Comparison of ENCODE assay signal across 8 cellular contexts in the genomic region with DNA sequence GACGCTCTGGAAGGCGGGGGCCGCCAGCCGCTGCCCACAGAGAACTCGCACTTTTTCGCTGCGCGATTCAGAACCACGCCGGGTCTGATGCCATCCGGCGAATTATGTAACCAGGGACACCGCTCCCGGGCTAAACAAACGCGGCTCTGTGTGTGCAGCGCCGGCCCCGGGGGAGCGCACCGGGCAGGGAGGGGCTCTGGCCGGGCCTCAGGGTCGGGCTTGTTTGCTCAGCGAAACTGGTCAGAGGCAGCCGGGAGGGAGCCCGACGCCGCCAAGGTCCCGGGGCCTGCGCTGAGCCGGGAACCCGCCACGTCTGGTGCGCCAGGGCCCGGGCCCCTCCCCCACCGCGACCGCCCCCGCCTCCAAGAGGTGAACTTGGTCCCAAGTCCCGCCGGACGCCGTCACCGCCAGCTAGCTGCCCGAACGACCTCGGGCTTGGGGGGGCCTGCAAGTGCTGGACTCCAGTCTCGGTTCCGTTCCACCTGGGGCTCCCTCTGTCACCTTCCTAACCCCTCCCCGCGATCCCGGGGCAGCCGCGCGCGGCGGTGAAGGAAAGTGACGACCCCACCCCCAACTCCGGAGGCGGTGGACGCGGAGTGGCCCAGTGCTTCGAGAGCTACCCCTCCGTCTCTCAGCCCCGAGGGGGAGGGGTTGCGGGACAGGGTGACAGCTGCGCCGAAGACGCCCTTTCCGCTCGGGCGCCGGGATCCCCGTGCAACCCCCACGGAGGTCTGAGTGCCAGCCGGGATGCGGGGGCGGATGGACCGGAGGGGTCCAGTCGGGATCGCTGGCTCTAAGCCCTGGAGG.
DNase-seq lines count a peak whose midpoint lies in the region; ATAC-seq and TF ChIP-seq lines count a peak whose summit lies in the region.

No MANE protein-coding gene starts in this region.

- H3K9me3 Mint-ChIP-seq in effector memory CD8-positive, alpha-beta T cell = no peaks in the 10 kb centered on the region
- H3K9me3 Mint-ChIP-seq in memory B cell = no peaks in the 10 kb centered on the region

- POLR2A ChIA-PET in HEK293T (lab: Yijun Ruan, JAX) = interaction anchor here (1.0 to 4.0 kb wide), 12 partner anchors 9 to 94 kb away, joined by 3 to 55 read pairs (median 4); a partner anchor contains a TSS

- H3K36me3 Mint-ChIP-seq in effector memory CD8-positive, alpha-beta T cell (ENCODE audit: insufficient read depth) = peaks cover 42% of the 10 kb centered on the region
- H3K36me3 Mint-ChIP-seq in memory B cell = no peaks in the 10 kb centered on the region

- CTCF ChIA-PET in HEK293T (lab: Yijun Ruan, JAX) = interaction anchor here (1.6 kb wide), 1 partner anchor 9 kb away, joined by 3 read pairs; no protein-coding TSS in a partner anchor

- peak overlapping the region; percentile 84 to 98 for H3K27ac Mint-ChIP-seq in effector memory CD8-positive, alpha-beta T cell
- peak overlapping the region; percentile 92 for H3K27ac Mint-ChIP-seq in memory B cell

- peak overlapping the region; percentile 84 for H3K4me3 Mint-ChIP-seq in effector memory CD8-positive, alpha-beta T cell
- H3K4me3 Mint-ChIP-seq in memory B cell = peak overlapping the region; percentile 91

- no peaks in the 10 kb centered on the region for H3K27me3 Mint-ChIP-seq in effector memory CD8-positive, alpha-beta T cell
- no peaks in the 10 kb centered on the region for H3K27me3 Mint-ChIP-seq in memory B cell

- peak overlapping the region; percentile 99 for H3K4me3 ChIP-seq in GM12875 (ENCODE audit: low read depth, low read length)

- ATAC-seq in effector memory CD8-positive, alpha-beta T cell (replicated peaks) = peak; percentile 65
- ATAC-seq in memory B cell (ENCODE audit: low read depth) = peak; percentile 65

- no peak for TF ChIP-seq CTCF in GM12875 (IDR thresholded peaks at IDR 0.05; ENCODE audit: borderline replicate concordance, insufficient read depth, low read depth, low read length)

- peaks cover 43 to 49% of the 10 kb centered on the region in 2 donors for H3K4me1 Mint-ChIP-seq in effector memory CD8-positive, alpha-beta T cell (ENCODE audit: low read depth in 2 of 2)
- peaks cover 37% of the 10 kb centered on the region for H3K4me1 Mint-ChIP-seq in memory B cell

- DNase-seq in HEK293T (ENCODE audit: extremely low spot score) (peak; percentile 53), NCI-H146 (lab: John Stamatoyannopoulos, UW) (peak; percentile 66), memory B cell (ENCODE audit: low spot score in 2 of 2) (peak; percentile 54 to 60), DMS79 treated with DMSO at 0.1 percent for 48 hours (lab: John Stamatoyannopoulos, UW) (no peak)
- DNase-seq in activated CD8-positive, alpha-beta memory T cell treated with anti-CD3 and anti-CD28 coated beads for 4 hours (ENCODE audit: low read depth in 2 of 2) = peak; percentile 15 to 19
- peak; percentile 55 to 62 (median 57) for DNase-seq in effector memory CD8-positive, alpha-beta T cell
- DNase-seq in stimulated activated CD8-positive, alpha-beta memory T cell treated with anti-CD3 and anti-CD28 coated beads, Interleukin-4, amount 100 ng/mL, for 24 hours (ENCODE audit: low read depth) = peak; percentile 44

TF ChIP-seq in HEK293T, 16 proteins besides CTCF, POLR2A, EP300 and RAD21:
- TF ChIP-seq LEF1 (IDR thresholded peaks at IDR 0.05; ENCODE audit: borderline replicate concordance) = no peak
- TF ChIP-seq, protein P1, sequence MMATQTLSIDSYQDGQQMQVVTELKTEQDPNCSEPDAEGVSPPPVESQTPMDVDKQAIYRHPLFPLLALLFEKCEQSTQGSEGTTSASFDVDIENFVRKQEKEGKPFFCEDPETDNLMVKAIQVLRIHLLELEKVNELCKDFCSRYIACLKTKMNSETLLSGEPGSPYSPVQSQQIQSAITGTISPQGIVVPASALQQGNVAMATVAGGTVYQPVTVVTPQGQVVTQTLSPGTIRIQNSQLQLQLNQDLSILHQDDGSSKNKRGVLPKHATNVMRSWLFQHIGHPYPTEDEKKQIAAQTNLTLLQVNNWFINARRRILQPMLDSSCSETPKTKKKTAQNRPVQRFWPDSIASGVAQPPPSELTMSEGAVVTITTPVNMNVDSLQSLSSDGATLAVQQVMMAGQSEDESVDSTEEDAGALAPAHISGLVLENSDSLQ (IDR thresholded peaks at IDR 0.05) = no peak
- TF ChIP-seq SUZ12 (IDR thresholded peaks at IDR 0.05) = no peak
- TF ChIP-seq BHLHE40 (IDR thresholded peaks at IDR 0.05; ENCODE audit: borderline replicate concordance) = no peak
